ENCODE assay signal across 1 cellular context in genomic region chr2:43225788-43226557, GRCh38.
A peak's percentile ranks its signal among the peaks of the same experiment; 100 is the strongest.
TF ChIP-seq lines count a peak whose summit lies in the region.

No MANE protein-coding gene starts in this region.

TF ChIP-seq in H1, 55 proteins besides CTCF, POLR2A, EP300 and RAD21 (continued from another document):
- TF ChIP-seq ATF2 (IDR thresholded peaks at IDR 0.05; ENCODE audit: low read length): peak; percentile 24; the same call in 1 of the 2 replicates
- TF ChIP-seq JUN (IDR thresholded peaks at IDR 0.05; ENCODE audit: low read depth, low read length): no peak
- no peak for TF ChIP-seq BCL11A (IDR thresholded peaks at IDR 0.05; ENCODE audit: low read depth in 2 of 2, low read length in 2 of 2)
- TF ChIP-seq SP1 (IDR thresholded peaks at IDR 0.05; ENCODE audit: low read depth, low read length): no peak
- no peak for TF ChIP-seq SP4 (IDR thresholded peaks at IDR 0.05; ENCODE audit: low read length)
- no peak for TF ChIP-seq SUZ12 (IDR thresholded peaks at IDR 0.05; ENCODE audit: low read length)
- TF ChIP-seq ASH2L (IDR thresholded peaks at IDR 0.05; ENCODE audit: low read length): no peak
- TF ChIP-seq CHD1 (IDR thresholded peaks at IDR 0.05; ENCODE audit: low read depth, low read length): no peak
- TF ChIP-seq BRCA1 (IDR thresholded peaks at IDR 0.05; ENCODE audit: low read depth, low read length): no peak
- TF ChIP-seq CHD7 (IDR thresholded peaks at IDR 0.05; ENCODE audit: insufficient replicate concordance, low read length): no peak
- no peak for TF ChIP-seq E2F6 (IDR thresholded peaks at IDR 0.05)
- TF ChIP-seq MAX (IDR thresholded peaks at IDR 0.05): 0 out of 2 replicates have a peak, but pooled peaks have one; percentile 23
- no peak for TF ChIP-seq CHD2 (IDR thresholded peaks at IDR 0.05; ENCODE audit: low read length)
- peak; percentile 15; the same call in 1 of the 2 replicates for TF ChIP-seq PHF8 (conservative IDR thresholded peaks at IDR 0.05; ENCODE audit: low read depth, low read length)
- TF ChIP-seq RBBP5 (IDR thresholded peaks at IDR 0.05; ENCODE audit: borderline replicate concordance, low read depth, low read length): 0 out of 2 replicates have a peak, but pooled peaks have one; percentile 3
- TF ChIP-seq HDAC2 (IDR thresholded peaks at IDR 0.05; ENCODE audit: borderline replicate concordance in 1 of 2, low read depth in 2 of 2, low read length in 2 of 2): no peak; a peak in 2 of 4 replicates
- TF ChIP-seq SIN3A (conservative IDR thresholded peaks at IDR 0.05 in 1 of 2, IDR thresholded peaks at IDR 0.05 in 1 of 2; ENCODE audit: low read depth in 1 of 2, low read length in 2 of 2): peak; percentile 39 to 69; a peak in 1 of 4 replicates
- 0 out of 2 replicates have a peak, but pooled peaks have one; percentile 20 for TF ChIP-seq TAF1 (IDR thresholded peaks at IDR 0.05; ENCODE audit: low read depth, low read length)
